2 cellular contexts compared by ENCODE assay signal in the genomic region with DNA sequence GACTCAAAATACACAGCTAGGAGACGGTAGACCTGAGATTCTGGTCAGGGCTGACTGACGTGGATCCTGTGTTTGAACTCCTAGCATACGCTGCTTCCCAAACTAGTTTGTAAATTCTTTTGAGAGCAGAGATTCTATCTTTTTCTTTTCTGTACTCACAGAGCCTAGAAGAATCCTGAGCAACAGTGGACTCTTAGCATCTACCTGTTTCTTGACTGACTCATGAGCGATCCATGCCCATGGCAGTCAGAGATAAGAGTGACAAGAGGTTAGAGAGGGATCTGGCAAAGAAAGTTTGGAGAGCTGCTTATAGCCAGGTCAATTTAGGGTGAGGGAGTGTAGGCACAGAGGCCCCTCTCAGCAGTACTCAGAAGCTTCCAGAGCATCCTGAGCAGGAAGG.
TF ChIP-seq lines count a peak whose summit lies in the region.

No MANE protein-coding gene starts in this region.

TF ChIP-seq in GM23338, 12 proteins besides CTCF, POLR2A, EP300 and RAD21 (continued from another document):
- TF ChIP-seq, protein P1, sequence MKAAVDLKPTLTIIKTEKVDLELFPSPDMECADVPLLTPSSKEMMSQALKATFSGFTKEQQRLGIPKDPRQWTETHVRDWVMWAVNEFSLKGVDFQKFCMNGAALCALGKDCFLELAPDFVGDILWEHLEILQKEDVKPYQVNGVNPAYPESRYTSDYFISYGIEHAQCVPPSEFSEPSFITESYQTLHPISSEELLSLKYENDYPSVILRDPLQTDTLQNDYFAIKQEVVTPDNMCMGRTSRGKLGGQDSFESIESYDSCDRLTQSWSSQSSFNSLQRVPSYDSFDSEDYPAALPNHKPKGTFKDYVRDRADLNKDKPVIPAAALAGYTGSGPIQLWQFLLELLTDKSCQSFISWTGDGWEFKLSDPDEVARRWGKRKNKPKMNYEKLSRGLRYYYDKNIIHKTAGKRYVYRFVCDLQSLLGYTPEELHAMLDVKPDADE (IDR thresholded peaks at IDR 0.05), result no peak
- TF ChIP-seq ZNF331 (CRISPR knock-in tag; IDR thresholded peaks at IDR 0.05; ENCODE audit: low read depth) (no peak), CREB1 (CRISPR knock-in tag; IDR thresholded peaks at IDR 0.05; ENCODE audit: low read depth) (no peak), JUNB (IDR thresholded peaks at IDR 0.05; ENCODE audit: unreplicated experiment) (no peak), EZH2 (IDR thresholded peaks at IDR 0.05; ENCODE audit: low read depth, unreplicated experiment) (no peak), STAT1 (IDR thresholded peaks at IDR 0.05; ENCODE audit: unreplicated experiment) (no peak), ZNF114 (CRISPR knock-in tag; IDR thresholded peaks at IDR 0.05) (no peak)
- TF ChIP-seq, protein P2, sequence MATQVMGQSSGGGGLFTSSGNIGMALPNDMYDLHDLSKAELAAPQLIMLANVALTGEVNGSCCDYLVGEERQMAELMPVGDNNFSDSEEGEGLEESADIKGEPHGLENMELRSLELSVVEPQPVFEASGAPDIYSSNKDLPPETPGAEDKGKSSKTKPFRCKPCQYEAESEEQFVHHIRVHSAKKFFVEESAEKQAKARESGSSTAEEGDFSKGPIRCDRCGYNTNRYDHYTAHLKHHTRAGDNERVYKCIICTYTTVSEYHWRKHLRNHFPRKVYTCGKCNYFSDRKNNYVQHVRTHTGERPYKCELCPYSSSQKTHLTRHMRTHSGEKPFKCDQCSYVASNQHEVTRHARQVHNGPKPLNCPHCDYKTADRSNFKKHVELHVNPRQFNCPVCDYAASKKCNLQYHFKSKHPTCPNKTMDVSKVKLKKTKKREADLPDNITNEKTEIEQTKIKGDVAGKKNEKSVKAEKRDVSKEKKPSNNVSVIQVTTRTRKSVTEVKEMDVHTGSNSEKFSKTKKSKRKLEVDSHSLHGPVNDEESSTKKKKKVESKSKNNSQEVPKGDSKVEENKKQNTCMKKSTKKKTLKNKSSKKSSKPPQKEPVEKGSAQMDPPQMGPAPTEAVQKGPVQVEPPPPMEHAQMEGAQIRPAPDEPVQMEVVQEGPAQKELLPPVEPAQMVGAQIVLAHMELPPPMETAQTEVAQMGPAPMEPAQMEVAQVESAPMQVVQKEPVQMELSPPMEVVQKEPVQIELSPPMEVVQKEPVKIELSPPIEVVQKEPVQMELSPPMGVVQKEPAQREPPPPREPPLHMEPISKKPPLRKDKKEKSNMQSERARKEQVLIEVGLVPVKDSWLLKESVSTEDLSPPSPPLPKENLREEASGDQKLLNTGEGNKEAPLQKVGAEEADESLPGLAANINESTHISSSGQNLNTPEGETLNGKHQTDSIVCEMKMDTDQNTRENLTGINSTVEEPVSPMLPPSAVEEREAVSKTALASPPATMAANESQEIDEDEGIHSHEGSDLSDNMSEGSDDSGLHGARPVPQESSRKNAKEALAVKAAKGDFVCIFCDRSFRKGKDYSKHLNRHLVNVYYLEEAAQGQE (IDR thresholded peaks at IDR 0.05; ENCODE audit: unreplicated experiment), result no peak
- TF ChIP-seq, protein P3, sequence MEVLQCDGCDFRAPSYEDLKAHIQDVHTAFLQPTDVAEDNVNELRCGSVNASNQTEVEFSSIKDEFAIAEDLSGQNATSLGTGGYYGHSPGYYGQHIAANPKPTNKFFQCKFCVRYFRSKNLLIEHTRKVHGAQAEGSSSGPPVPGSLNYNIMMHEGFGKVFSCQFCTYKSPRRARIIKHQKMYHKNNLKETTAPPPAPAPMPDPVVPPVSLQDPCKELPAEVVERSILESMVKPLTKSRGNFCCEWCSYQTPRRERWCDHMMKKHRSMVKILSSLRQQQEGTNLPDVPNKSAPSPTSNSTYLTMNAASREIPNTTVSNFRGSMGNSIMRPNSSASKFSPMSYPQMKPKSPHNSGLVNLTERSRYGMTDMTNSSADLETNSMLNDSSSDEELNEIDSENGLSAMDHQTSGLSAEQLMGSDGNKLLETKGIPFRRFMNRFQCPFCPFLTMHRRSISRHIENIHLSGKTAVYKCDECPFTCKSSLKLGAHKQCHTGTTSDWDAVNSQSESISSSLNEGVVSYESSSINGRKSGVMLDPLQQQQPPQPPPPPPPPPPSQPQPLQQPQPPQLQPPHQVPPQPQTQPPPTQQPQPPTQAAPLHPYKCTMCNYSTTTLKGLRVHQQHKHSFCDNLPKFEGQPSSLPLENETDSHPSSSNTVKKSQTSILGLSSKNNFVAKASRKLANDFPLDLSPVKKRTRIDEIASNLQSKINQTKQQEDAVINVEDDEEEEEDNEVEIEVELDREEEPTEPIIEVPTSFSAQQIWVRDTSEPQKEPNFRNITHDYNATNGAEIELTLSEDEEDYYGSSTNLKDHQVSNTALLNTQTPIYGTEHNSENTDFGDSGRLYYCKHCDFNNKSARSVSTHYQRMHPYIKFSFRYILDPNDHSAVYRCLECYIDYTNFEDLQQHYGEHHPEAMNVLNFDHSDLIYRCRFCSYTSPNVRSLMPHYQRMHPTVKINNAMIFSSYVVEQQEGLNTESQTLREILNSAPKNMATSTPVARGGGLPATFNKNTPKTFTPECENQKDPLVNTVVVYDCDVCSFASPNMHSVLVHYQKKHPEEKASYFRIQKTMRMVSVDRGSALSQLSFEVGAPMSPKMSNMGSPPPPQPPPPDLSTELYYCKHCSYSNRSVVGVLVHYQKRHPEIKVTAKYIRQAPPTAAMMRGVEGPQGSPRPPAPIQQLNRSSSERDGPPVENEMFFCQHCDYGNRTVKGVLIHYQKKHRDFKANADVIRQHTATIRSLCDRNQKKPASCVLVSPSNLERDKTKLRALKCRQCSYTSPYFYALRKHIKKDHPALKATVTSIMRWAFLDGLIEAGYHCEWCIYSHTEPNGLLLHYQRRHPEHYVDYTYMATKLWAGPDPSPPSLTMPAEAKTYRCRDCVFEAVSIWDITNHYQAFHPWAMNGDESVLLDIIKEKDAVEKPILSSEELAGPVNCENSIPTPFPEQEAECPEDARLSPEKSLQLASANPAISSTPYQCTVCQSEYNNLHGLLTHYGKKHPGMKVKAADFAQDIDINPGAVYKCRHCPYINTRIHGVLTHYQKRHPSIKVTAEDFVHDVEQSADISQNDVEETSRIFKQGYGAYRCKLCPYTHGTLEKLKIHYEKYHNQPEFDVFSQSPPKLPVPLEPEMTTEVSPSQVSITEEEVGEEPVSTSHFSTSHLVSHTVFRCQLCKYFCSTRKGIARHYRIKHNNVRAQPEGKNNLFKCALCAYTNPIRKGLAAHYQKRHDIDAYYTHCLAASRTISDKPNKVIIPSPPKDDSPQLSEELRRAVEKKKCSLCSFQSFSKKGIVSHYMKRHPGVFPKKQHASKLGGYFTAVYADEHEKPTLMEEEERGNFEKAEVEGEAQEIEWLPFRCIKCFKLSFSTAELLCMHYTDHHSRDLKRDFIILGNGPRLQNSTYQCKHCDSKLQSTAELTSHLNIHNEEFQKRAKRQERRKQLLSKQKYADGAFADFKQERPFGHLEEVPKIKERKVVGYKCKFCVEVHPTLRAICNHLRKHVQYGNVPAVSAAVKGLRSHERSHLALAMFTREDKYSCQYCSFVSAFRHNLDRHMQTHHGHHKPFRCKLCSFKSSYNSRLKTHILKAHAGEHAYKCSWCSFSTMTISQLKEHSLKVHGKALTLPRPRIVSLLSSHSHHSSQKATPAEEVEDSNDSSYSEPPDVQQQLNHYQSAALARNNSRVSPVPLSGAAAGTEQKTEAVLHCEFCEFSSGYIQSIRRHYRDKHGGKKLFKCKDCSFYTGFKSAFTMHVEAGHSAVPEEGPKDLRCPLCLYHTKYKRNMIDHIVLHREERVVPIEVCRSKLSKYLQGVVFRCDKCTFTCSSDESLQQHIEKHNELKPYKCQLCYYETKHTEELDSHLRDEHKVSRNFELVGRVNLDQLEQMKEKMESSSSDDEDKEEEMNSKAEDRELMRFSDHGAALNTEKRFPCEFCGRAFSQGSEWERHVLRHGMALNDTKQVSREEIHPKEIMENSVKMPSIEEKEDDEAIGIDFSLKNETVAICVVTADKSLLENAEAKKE (CRISPR knock-in tag; IDR thresholded peaks at IDR 0.05), result no peak

TF ChIP-seq in K562, 482 proteins besides CTCF, POLR2A, EP300 and RAD21 (continued from another document):
- TF ChIP-seq, protein P4, sequence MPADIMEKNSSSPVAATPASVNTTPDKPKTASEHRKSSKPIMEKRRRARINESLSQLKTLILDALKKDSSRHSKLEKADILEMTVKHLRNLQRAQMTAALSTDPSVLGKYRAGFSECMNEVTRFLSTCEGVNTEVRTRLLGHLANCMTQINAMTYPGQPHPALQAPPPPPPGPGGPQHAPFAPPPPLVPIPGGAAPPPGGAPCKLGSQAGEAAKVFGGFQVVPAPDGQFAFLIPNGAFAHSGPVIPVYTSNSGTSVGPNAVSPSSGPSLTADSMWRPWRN (IDR thresholded peaks at IDR 0.05; ENCODE audit: low read depth), result no peak
- TF ChIP-seq HNRNPK (IDR thresholded peaks at IDR 0.05; ENCODE audit: low read depth, low read length, poor library complexity, severe bottlenecking) (no peak), CBFA2T3 (IDR thresholded peaks at IDR 0.05) (peak; percentile 50; the same call in 1 of the 2 replicates), TAL1 (IDR thresholded peaks at IDR 0.05) (peak; percentile 33), HMG20A (CRISPR knock-in tag; conservative IDR thresholded peaks at IDR 0.05) (no peak), TEAD4 (IDR thresholded peaks at IDR 0.05; ENCODE audit: low read length) (0 out of 2 replicates have a peak, but pooled peaks have one; percentile 17), TEAD4 (CRISPR knock-in tag; IDR thresholded peaks at IDR 0.05; ENCODE audit: borderline replicate concordance) (no peak), ZZZ3 (IDR thresholded peaks at IDR 0.05) (no peak), SMARCA4 (IDR thresholded peaks at IDR 0.05) (peak; percentile 31; the same call in 1 of the 2 replicates), MEIS2 (IDR thresholded peaks at IDR 0.05; ENCODE audit: partially characterized antibody) (peak; percentile 10), JUND (IDR thresholded peaks at IDR 0.05; ENCODE audit: borderline replicate concordance, low read depth, low read length) (peak; percentile 24; the same call in 1 of the 2 replicates), JUND (tag; IDR thresholded peaks at IDR 0.05; ENCODE audit: borderline replicate concordance, low read depth, low read length) (no peak; the same call in 2 of the 3 replicates), ARID1B (IDR thresholded peaks at IDR 0.05) (peak; percentile 48; the same call in 1 of the 2 replicates), NRF1 (conservative IDR thresholded peaks at IDR 0.05 in 1 of 2, IDR thresholded peaks at IDR 0.05 in 1 of 2) (no peak), MTF1 (CRISPR knock-in tag; IDR thresholded peaks at IDR 0.05; ENCODE audit: borderline replicate concordance) (no peak), CTBP1 (IDR thresholded peaks at IDR 0.05; ENCODE audit: borderline replicate concordance) (peak; percentile 16; the same call in 1 of the 2 replicates), ZNF197 (CRISPR knock-in tag; IDR thresholded peaks at IDR 0.05; ENCODE audit: low read depth) (no peak), DPF2 (IDR thresholded peaks at IDR 0.05) (peak; percentile 50; the same call in 1 of the 2 replicates)
- TF ChIP-seq, protein P5, sequence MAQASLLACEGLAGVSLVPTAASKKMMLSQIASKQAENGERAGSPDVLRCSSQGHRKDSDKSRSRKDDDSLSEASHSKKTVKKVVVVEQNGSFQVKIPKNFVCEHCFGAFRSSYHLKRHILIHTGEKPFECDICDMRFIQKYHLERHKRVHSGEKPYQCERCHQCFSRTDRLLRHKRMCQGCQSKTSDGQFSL (CRISPR knock-in tag; IDR thresholded peaks at IDR 0.05), result no peak
- TF ChIP-seq, protein P5 (tag; IDR thresholded peaks at IDR 0.05), result no peak
